ENCODE assay signal across 1 cellular context in genomic region chr5:68377733-68378132, GRCh38.
A peak's percentile ranks its signal among the peaks of the same experiment; 100 is the strongest.
TF ChIP-seq lines count a peak whose summit lies in the region.

No MANE protein-coding gene starts in this region.

TF ChIP-seq in GM12878, 131 proteins besides CTCF, POLR2A, EP300 and RAD21 (continued from another document):
- no peak for TF ChIP-seq NR2F1 (conservative IDR thresholded peaks at IDR 0.05)
- peak in 1 of 2 experiments; percentile 37; a peak in 2 of 4 replicates for TF ChIP-seq IKZF2 (IDR thresholded peaks at IDR 0.05)
- TF ChIP-seq CREB1 (IDR thresholded peaks at IDR 0.05; ENCODE audit: low read depth): 0 out of 2 replicates have a peak, but pooled peaks have one; percentile 20
- TF ChIP-seq BCL3 (IDR thresholded peaks at IDR 0.05; ENCODE audit: borderline replicate concordance, insufficient read depth, low read depth, low read length, poor library complexity, severe bottlenecking): no peak
- TF ChIP-seq RUNX3 (IDR thresholded peaks at IDR 0.05; ENCODE audit: low read length): peak; percentile 84
- peak; percentile 74; the same call in 1 of the 3 replicates for TF ChIP-seq POU2F2 (IDR thresholded peaks at IDR 0.05; ENCODE audit: borderline replicate concordance, low read depth, low read length)
- TF ChIP-seq BCL11A (IDR thresholded peaks at IDR 0.05; ENCODE audit: low read depth, low read length): peak; percentile 48; the same call in 1 of the 2 replicates
- peak; percentile 64; the same call in 1 of the 2 replicates for TF ChIP-seq FOXM1 (IDR thresholded peaks at IDR 0.05; ENCODE audit: low read depth, low read length)
- TF ChIP-seq PML (IDR thresholded peaks at IDR 0.05; ENCODE audit: low read length): no peak
- 0 out of 2 replicates have a peak, but pooled peaks have one; percentile 41 for TF ChIP-seq TCF12 (IDR thresholded peaks at IDR 0.05; ENCODE audit: low read depth, low read length)
TF ChIP-seq in GM12878: peak in this region for 10.
